Comparison of ENCODE assay signal across 1 cellular context in genomic region chr21:45366931-45367401, GRCh38.
TF ChIP-seq lines count a peak whose summit lies in the region.

No MANE protein-coding gene starts in this region.

TF ChIP-seq in HepG2, 621 proteins besides CTCF, POLR2A, EP300 and RAD21 (continued from another document and continues in another):
- TF ChIP-seq HNF1A (IDR thresholded peaks at IDR 0.05; ENCODE audit: low read depth) (no peak), HNF1A (CRISPR knock-in tag; IDR thresholded peaks at IDR 0.05; ENCODE audit: borderline replicate concordance) (peak; percentile 34; the same call in 1 of the 2 replicates), GATA4 (IDR thresholded peaks at IDR 0.05; ENCODE audit: borderline replicate concordance, low read depth) (no peak), ARNTL (CRISPR knock-in tag; IDR thresholded peaks at IDR 0.05) (peak; percentile 82), HMGXB3 (CRISPR knock-in tag; IDR thresholded peaks at IDR 0.05; ENCODE audit: borderline replicate concordance) (no peak), ZSCAN25 (CRISPR knock-in tag; IDR thresholded peaks at IDR 0.05) (no peak), TEAD3 (CRISPR knock-in tag; optimal IDR thresholded peaks at IDR 0.05; ENCODE audit: borderline replicate concordance) (peak; percentile 31), IKZF1 (IDR thresholded peaks at IDR 0.05) (no peak), CERS6 (CRISPR knock-in tag; IDR thresholded peaks at IDR 0.05) (no peak), TRIM24 (CRISPR knock-in tag; IDR thresholded peaks at IDR 0.05) (no peak), POGK (CRISPR knock-in tag; conservative IDR thresholded peaks at IDR 0.05) (no peak), PBX3 (CRISPR knock-in tag; IDR thresholded peaks at IDR 0.05; ENCODE audit: borderline replicate concordance) (no peak), ZFP1 (CRISPR knock-in tag; IDR thresholded peaks at IDR 0.05) (no peak), HOXA9 (CRISPR knock-in tag; IDR thresholded peaks at IDR 0.05; ENCODE audit: borderline replicate concordance) (no peak), ZMYM4 (CRISPR knock-in tag; IDR thresholded peaks at IDR 0.05) (no peak), STAT6 (CRISPR knock-in tag; IDR thresholded peaks at IDR 0.05; ENCODE audit: borderline replicate concordance) (no peak), ZNF484 (CRISPR knock-in tag; IDR thresholded peaks at IDR 0.05; ENCODE audit: borderline replicate concordance, low read depth) (no peak), ZBTB43 (CRISPR knock-in tag; conservative IDR thresholded peaks at IDR 0.05) (no peak), ZNF205 (CRISPR knock-in tag; IDR thresholded peaks at IDR 0.05) (no peak), ZNF790 (CRISPR knock-in tag; IDR thresholded peaks at IDR 0.05; ENCODE audit: borderline replicate concordance) (no peak), ATF5 (CRISPR knock-in tag; IDR thresholded peaks at IDR 0.05; ENCODE audit: low read depth) (peak; percentile 72; the same call in 1 of the 2 replicates), SIN3A (IDR thresholded peaks at IDR 0.05; ENCODE audit: borderline replicate concordance, low read depth, low read length) (peak; percentile 36; the same call in 1 of the 2 replicates), ZNF749 (CRISPR knock-in tag; IDR thresholded peaks at IDR 0.05; ENCODE audit: borderline replicate concordance) (no peak; the same call in 1 of the 2 replicates), ZNF138 (CRISPR knock-in tag; IDR thresholded peaks at IDR 0.05; ENCODE audit: low read depth) (peak; percentile 17; the same call in 1 of the 2 replicates), ZNF891 (CRISPR knock-in tag; IDR thresholded peaks at IDR 0.05) (no peak), KDM3A (CRISPR knock-in tag; IDR thresholded peaks at IDR 0.05; ENCODE audit: low read depth) (no peak), HOXA7 (CRISPR knock-in tag; IDR thresholded peaks at IDR 0.05) (no peak), NR2C2 (CRISPR knock-in tag; IDR thresholded peaks at IDR 0.05; ENCODE audit: borderline replicate concordance) (no peak; the same call in 1 of the 2 replicates), MTF2 (CRISPR knock-in tag; IDR thresholded peaks at IDR 0.05; ENCODE audit: borderline replicate concordance) (peak; percentile 73; the same call in 1 of the 2 replicates), CBX5 (CRISPR knock-in tag; IDR thresholded peaks at IDR 0.05; ENCODE audit: borderline replicate concordance) (no peak), ZNF746 (CRISPR knock-in tag; IDR thresholded peaks at IDR 0.05) (no peak), ZNF672 (CRISPR knock-in tag; IDR thresholded peaks at IDR 0.05) (no peak), ETS1 (CRISPR knock-in tag; IDR thresholded peaks at IDR 0.05) (no peak), NR0B2 (CRISPR knock-in tag; IDR thresholded peaks at IDR 0.05) (no peak), IRF1 (CRISPR knock-in tag; IDR thresholded peaks at IDR 0.05; ENCODE audit: low read depth) (no peak), SP1 (IDR thresholded peaks at IDR 0.05) (no peak), SP1 (CRISPR knock-in tag; IDR thresholded peaks at IDR 0.05) (no peak), SKI (IDR thresholded peaks at IDR 0.05; ENCODE audit: partially characterized antibody) (peak; percentile 7), ZNF724P (CRISPR knock-in tag; IDR thresholded peaks at IDR 0.05; ENCODE audit: borderline replicate concordance) (no peak), HNF4A (CRISPR knock-in tag; IDR thresholded peaks at IDR 0.05) (peak; percentile 10; the same call in 1 of the 2 replicates), GLI4 (CRISPR knock-in tag; IDR thresholded peaks at IDR 0.05; ENCODE audit: borderline replicate concordance) (no peak), TBX2 (CRISPR knock-in tag; IDR thresholded peaks at IDR 0.05; ENCODE audit: borderline replicate concordance) (no peak), ZNF780A (CRISPR knock-in tag; IDR thresholded peaks at IDR 0.05) (no peak), NCOA1 (CRISPR knock-in tag; IDR thresholded peaks at IDR 0.05) (no peak; the same call in 1 of the 2 replicates)
